8 cellular contexts compared by ENCODE assay signal in genomic region chr10:101587725-101588614, GRCh38. TPM values are rescaled to one million over a fixed set of nuclear protein-coding genes. Genes with fewer than 3 reads are reported as not detected.
DNase-seq lines count a peak whose midpoint lies in the region; ATAC-seq and TF ChIP-seq lines count a peak whose summit lies in the region.

Gene DPCD (plus strand): TSS chr10:101588321. CDS start chr10:101588337, 16 bp downstream.
Gene POLL (minus strand): TSS chr10:101588257. CDS start chr10:101587360, 897 bp downstream.

- no peaks in the 10 kb centered on the region for H3K9me3 ChIP-seq in suprapubic skin

- peaks cover 10% of the 10 kb centered on the region; the same call in 1 of the 2 replicates for H3K36me3 Mint-ChIP-seq in HFFc6 (ENCODE audit: low read depth)
- H3K36me3 Mint-ChIP-seq in activated naive CD8-positive, alpha-beta T cell, result peaks cover 2% of the 10 kb centered on the region

- H3K4me3 Mint-ChIP-seq in HFFc6, result peak within 1 kb of the TSS; percentile 97
- peak within 1 kb of the TSS; percentile 92 for H3K4me3 Mint-ChIP-seq in activated naive CD8-positive, alpha-beta T cell

- peak within 1 kb of the TSS; percentile 82 for H3K27ac Mint-ChIP-seq in HFFc6
- H3K27ac Mint-ChIP-seq in activated naive CD8-positive, alpha-beta T cell, result peak within 1 kb of the TSS; percentile 73

- H3K4me1 Mint-ChIP-seq in HFFc6 (ENCODE audit: low read depth), result peaks cover 23% of the 10 kb centered on the region
- peaks cover 19% of the 10 kb centered on the region for H3K4me1 Mint-ChIP-seq in activated naive CD8-positive, alpha-beta T cell (ENCODE audit: low read depth)

- under 1% methylated on average over 35 of the region's 48 CpGs for WGBS in suprapubic skin

- DNase-seq in GM06990 (ENCODE audit: extremely low read depth, insufficient read length), result peak; percentile 88
- peak; percentile 91 for DNase-seq in HFFc6
- peak; percentile 93 for DNase-seq in NCI-H1048 (lab: John Stamatoyannopoulos, UW)
- peak; percentile 64 for DNase-seq in glomerular endothelial cell (ENCODE audit: extremely low read depth, low read depth, low spot score)
- DNase-seq in occipital lobe (lab: John Stamatoyannopoulos, UW), result peak; percentile 91
- DNase-seq in suprapubic skin (ENCODE audit: low spot score in 2 of 2), result peak; percentile 97 to 98

- peak; percentile 98 for ATAC-seq in SK-N-SH treated with all-trans-retinoic acid at 6 μM for 48 hours

- 0 out of 2 replicates have a peak, but pooled peaks cover 3% of the 10 kb centered on the region for H3K27me3 Mint-ChIP-seq in HFFc6 (ENCODE audit: insufficient read depth)
- no peaks in the 10 kb centered on the region for H3K27me3 Mint-ChIP-seq in activated naive CD8-positive, alpha-beta T cell

- peaks cover 24% of the 10 kb centered on the region for H3K4me1 ChIP-seq in suprapubic skin

- TF ChIP-seq CTCF in GM06990 (IDR thresholded peaks at IDR 0.05; ENCODE audit: insufficient read depth, low read length, poor library complexity, severe bottlenecking) (no peak), HFFc6 (IDR thresholded peaks at IDR 0.05) (no peak), suprapubic skin (IDR thresholded peaks at IDR 0.05) (no peak)

- no peak for TF ChIP-seq EP300 in suprapubic skin (IDR thresholded peaks at IDR 0.05)

- H3K4me3 ChIP-seq in GM06990 (replicated peaks; ENCODE audit: low read depth, low read length) (peak within 1 kb of the TSS; percentile 64), suprapubic skin (peak within 1 kb of the TSS; percentile 93)

- no peak within 1 kb of the TSS for H3K27ac ChIP-seq in suprapubic skin

- H3K27me3 ChIP-seq in GM06990 (replicated peaks; ENCODE audit: control insufficient read depth, insufficient read depth, low read length) (no peaks in the 10 kb centered on the region), suprapubic skin (no peaks in the 10 kb centered on the region)

- H3K9me3 Mint-ChIP-seq in HFFc6, result no peaks in the 10 kb centered on the region
- no peaks in the 10 kb centered on the region for H3K9me3 Mint-ChIP-seq in activated naive CD8-positive, alpha-beta T cell (ENCODE audit: low read depth)

- H3K36me3 ChIP-seq in GM06990 (ENCODE audit: control insufficient read depth, insufficient read depth, low read length) (peaks cover 7% of the 10 kb centered on the region), suprapubic skin (peaks cover 25% of the 10 kb centered on the region)

- TF ChIP-seq POLR2A in suprapubic skin (IDR thresholded peaks at IDR 0.05), result no peak

TF ChIP-seq in SK-N-SH treated with all-trans-retinoic acid at 6 μM for 48 hours, 23 proteins besides CTCF, POLR2A, EP300 and RAD21:
- no peak for TF ChIP-seq TOX (CRISPR knock-in tag; IDR thresholded peaks at IDR 0.05; ENCODE audit: borderline replicate concordance)
- no peak for TF ChIP-seq RARB (CRISPR knock-in tag; IDR thresholded peaks at IDR 0.05)
- no peak for TF ChIP-seq PPARA (CRISPR knock-in tag; IDR thresholded peaks at IDR 0.05; ENCODE audit: borderline replicate concordance)
- TF ChIP-seq ARNTL (CRISPR knock-in tag; IDR thresholded peaks at IDR 0.05; ENCODE audit: borderline replicate concordance, low read depth), result no peak

RNA-seq across cellular contexts. Expression of gene DPCD, which starts in this region (rescaled TPM):
- 10 to 100 TPM; 30.6 to 36.1 (median 32.5) TPM for total RNA-seq in HFFc6 (2021; fragmentation: NEBNext Ultra II Directional; extraction: Animal tissue kit (Norgen Biotek cat#: 25700))
- total RNA-seq in glomerular endothelial cell, result 29.0 and 54.0 TPM in 2 replicates
- 12.5 TPM for total RNA-seq in occipital lobe
- total RNA-seq in suprapubic skin, result 10 to 100 TPM in 3 of 4 donors, 1 to 10 TPM in 1; 9.3 to 14.4 (median 11.5) TPM

RNA-seq across cellular contexts. Expression of gene POLL, which starts in this region (rescaled TPM):
- total RNA-seq in HFFc6 (2021; fragmentation: NEBNext Ultra II Directional; extraction: Animal tissue kit (Norgen Biotek cat#: 25700)), result 10 to 100 TPM; 19.3 to 20.9 (median 19.7) TPM
- 20.6 and 24.7 TPM in 2 replicates for total RNA-seq in glomerular endothelial cell
- 8.3 TPM for total RNA-seq in occipital lobe
- total RNA-seq in suprapubic skin, result 10 to 100 TPM; 13.5 to 32.3 (median 20.6) TPM
